In the genomic region with DNA sequence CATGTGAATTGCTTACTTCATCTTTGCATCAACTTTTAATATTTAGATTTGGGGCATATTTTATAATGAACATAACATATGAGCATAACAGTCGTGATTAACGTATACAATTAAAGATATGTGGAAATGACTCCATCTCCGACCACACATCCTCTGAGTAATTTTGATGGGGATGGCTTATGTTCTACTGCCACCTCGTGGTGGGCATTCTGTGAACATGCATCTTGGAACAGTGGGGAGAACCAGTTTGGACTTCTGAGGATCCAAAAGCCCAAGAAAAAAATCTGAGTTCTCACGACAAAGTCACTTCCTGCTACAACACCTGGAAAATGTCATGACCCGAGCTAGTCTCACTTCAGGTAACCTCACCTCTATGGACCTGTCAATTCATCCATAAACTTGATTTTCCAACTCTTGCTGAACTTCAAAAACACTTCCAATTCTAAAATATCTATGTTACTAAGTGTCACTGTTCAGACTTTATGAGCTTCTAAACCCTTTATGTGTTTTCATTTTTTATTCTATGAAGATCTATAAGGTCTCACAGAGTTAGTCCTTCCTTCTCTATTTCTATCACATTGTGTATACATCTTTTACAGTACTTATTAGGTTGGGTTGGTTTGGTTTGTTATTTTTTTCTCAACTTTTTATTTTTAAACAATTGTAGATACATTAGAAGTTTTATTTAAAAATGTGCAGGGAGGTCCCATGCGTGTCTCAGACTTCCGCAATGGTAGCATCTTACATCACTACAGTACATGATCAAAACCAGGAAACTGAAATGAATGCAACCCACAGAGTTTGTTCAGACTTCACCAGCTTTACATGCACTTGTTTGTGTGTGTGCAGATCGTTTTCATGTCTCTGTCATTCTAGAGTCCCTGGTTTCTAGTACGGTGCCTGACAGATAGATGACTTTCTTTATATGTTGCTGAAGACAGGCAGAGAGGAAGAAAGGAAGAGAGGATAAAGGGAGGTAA, we compare ENCODE assay signal across 8 cellular contexts. TPM values are rescaled to one million over a fixed set of nuclear protein-coding genes. Genes with fewer than 3 reads are reported as not detected.
DNase-seq lines count a peak whose midpoint lies in the region; ATAC-seq, FAIRE-seq and TF ChIP-seq lines count a peak whose summit lies in the region.

No MANE protein-coding gene starts in this region.

- H3K27me3 ChIP-seq in ascending aorta (no peaks in the 10 kb centered on the region), spleen (replicated peaks in 1 of 7) (peaks cover 0 to 22% (median 0%) of the 10 kb centered on the region in 7 donors)

- TF ChIP-seq CTCF in HFF-Myc (IDR thresholded peaks at IDR 0.05; ENCODE audit: low read depth, low read length, missing control alignments) = peak; percentile 78
- TF ChIP-seq CTCF in ascending aorta (IDR thresholded peaks at IDR 0.05) = peak; percentile 44 to 76 (median 57)
- peak; percentile 57 to 83 (median 81) for TF ChIP-seq CTCF in spleen (IDR thresholded peaks at IDR 0.05 in 8 of 11, conservative IDR thresholded peaks at IDR 0.05 in 3 of 11)

- H3K4me3 ChIP-seq in HFF-Myc (replicated peaks; ENCODE audit: low read depth, low read length) = no peak overlapping the region
- no peak overlapping the region for H3K4me3 ChIP-seq in ascending aorta
- no peak overlapping the region for H3K4me3 ChIP-seq in spleen

- H3K27ac ChIP-seq in ascending aorta (no peak overlapping the region), spleen (no peak overlapping the region)

- no peak for TF ChIP-seq POLR2A in spleen (IDR thresholded peaks at IDR 0.05)

- DNase-seq in HFF-Myc (ENCODE audit: extremely low read depth, low read depth) (peak; percentile 38), NCI-H1694 (lab: John Stamatoyannopoulos, UW) (peak; percentile 59), T-helper 22 cell (ENCODE audit: low read depth) (peak; percentile 2), ascending aorta (ENCODE audit: low spot score in 2 of 2) (peak in 1 of 2 donors; percentile 74), hippocampal formation (lab: John Stamatoyannopoulos, UW) (peak; percentile 49 to 56), spleen (no peak)

- H3K4me1 ChIP-seq in ascending aorta (no peaks in the 10 kb centered on the region), spleen (peaks cover 0 to 5% (median 0%) of the 10 kb centered on the region in 6 donors)

- 20 to 26% (median 22%) methylated on average over 10 of the region's 10 CpGs for WGBS in spleen, 5 donors

- H3K36me3 ChIP-seq in ascending aorta (no peaks in the 10 kb centered on the region), spleen (no peaks in the 10 kb centered on the region)

- peak; percentile 70 for FAIRE-seq in G401.6 (lab: Jason Lieb, UNC)

- no peak for ATAC-seq in HG03097 (IDR thresholded peaks at IDR 0.05; ENCODE audit: low FRiP score, unreplicated experiment)

- H3K9me3 ChIP-seq in ascending aorta = no peaks in the 10 kb centered on the region
- no peaks in the 10 kb centered on the region for H3K9me3 ChIP-seq in spleen

- intact Hi-C loops in ascending aorta (cut with DNase I) = loop anchor here (2.0 to 10.0 kb wide), 3 partner anchors 602 to 1604 kb away; no protein-coding TSS in a partner anchor
- intact Hi-C loops in spleen (cut with DNase I; ENCODE audit: low total_unique reads) = loop anchor here (5.0 kb wide), 1 partner anchor 662 kb away; no protein-coding TSS in a partner anchor

RNA-seq across cellular contexts. Expression of gene STAB2, which starts 38.2 kb away (rescaled TPM):
- total RNA-seq in ascending aorta (not detected), spleen (100 to 1,000 TPM; 183 to 320 (median 243) TPM)
- polyA plus RNA-seq in spleen = 10 to 100 TPM in 2 of 3 donors, 1 to 10 TPM in 1; 9.7 to 29.5 (median 25.3) TPM

RNA-seq across cellular contexts. Expression of gene C12orf42, which starts 53.1 kb away (rescaled TPM):
- total RNA-seq in ascending aorta (not detected), spleen (10 to 100 TPM in 6 of 7 donors, 1 to 10 TPM in 1; 8.9 to 18.1 (median 13.5) TPM)
- polyA plus RNA-seq in spleen = 1 to 10 TPM; 3.7 to 6.0 (median 4.4) TPM

Comparison
In these comparisons a context has a peak if more than half of its experiments do, and no peak if none do; other contexts are left out.
1. RNA of gene STAB2, which starts 38.2 kb away (total RNA-seq): 183 to 320 TPM in spleen; not detected in ascending aorta (single experiment); every median in the first group is over 100 times any median in the second.
2. Peak in every context shown above with its lines, with median percentiles within 50 percentile points of each other: CTCF ChIP-seq.